11 cellular contexts compared by ENCODE assay signal in genomic region chr1:184860985-184861754, GRCh38.
DNase-seq lines count a peak whose midpoint lies in the region; ATAC-seq and TF ChIP-seq lines count a peak whose summit lies in the region.
"Had no signal": no experiment of that assay in that cellular context is flagged by ENCODE, and none has a peak within 500 bp of the region (broad histone marks: within the 10 kb centered on the region; RNA-seq: fewer than 3 reads in every experiment).

No MANE protein-coding gene starts in this region.

- peaks cover 25% of the 10 kb centered on the region for H3K4me1 ChIP-seq in psoas muscle
- H3K4me1 ChIP-seq in uterus = no peaks in the 10 kb centered on the region

- H3K27me3 ChIP-seq in psoas muscle (ENCODE audit: insufficient read depth in 3 of 3, low read length in 2 of 3) = no peaks in the 10 kb centered on the region
- no peaks in the 10 kb centered on the region for H3K27me3 ChIP-seq in uterus
- H3K27me3 ChIP-seq: ovary had no signal

- DNase-seq in DMS53 (lab: John Stamatoyannopoulos, UW) (peak; percentile 36), DMS53 treated with DMSO at 0.1 percent for 48 hours (lab: John Stamatoyannopoulos, UW; ENCODE audit: unreplicated experiment) (no peak), NCI-H526 (lab: John Stamatoyannopoulos, UW) (peak; percentile 43 to 88), psoas muscle (peak; percentile 46 to 85), uterus (no peak), EL (no peak), GOT3 (lab: John Stamatoyannopoulos, UW) (no peak)
- DNase-seq: activated CD8-positive, alpha-beta memory T cell treated with anti-CD3 and anti-CD28 coated beads, Interleukin-2, amount 50 U/mL, for 4 hours; ovary had no signal

- H3K36me3 ChIP-seq in psoas muscle (ENCODE audit: insufficient read depth in 1 of 2, low read depth in 1 of 2) (no peaks in the 10 kb centered on the region), uterus (no peaks in the 10 kb centered on the region)
- H3K36me3 ChIP-seq: ovary had no signal

- H3K9me3 ChIP-seq in psoas muscle (no peaks in the 10 kb centered on the region), uterus (no peaks in the 10 kb centered on the region)
- H3K9me3 ChIP-seq: ovary had no signal

- TF ChIP-seq CTCF in psoas muscle (IDR thresholded peaks at IDR 0.05) = no peak
- no peak for TF ChIP-seq CTCF in uterus (IDR thresholded peaks at IDR 0.05)

- peak; percentile 94 for ATAC-seq in HG02763 (IDR thresholded peaks at IDR 0.05; ENCODE audit: unreplicated experiment)
- peak; percentile 94 to 99 (median 98) for ATAC-seq in psoas muscle

- peak overlapping the region; percentile 77 for H3K27ac ChIP-seq in psoas muscle
- no peak overlapping the region for H3K27ac ChIP-seq in uterus
- H3K27ac ChIP-seq: 22Rv1, ovary had no signal

- intact Hi-C loops in psoas muscle (cut with DNase I) (no loop called here), uterus (cut with DNase I; ENCODE audit: low total_unique reads) (no loop called here)

- no peak for TF ChIP-seq POLR2A in uterus (IDR thresholded peaks at IDR 0.05)

- H3K4me3 ChIP-seq in psoas muscle (peak overlapping the region; percentile 17), uterus (no peak overlapping the region)
- H3K4me3 ChIP-seq: ovary had no signal

- 16 to 31% (median 25%) methylated on average over 2 of the region's 2 CpGs for WGBS in psoas muscle, 3 donors

Comparison
In these comparisons a context has a peak if more than half of its experiments do, and no peak if none do; other contexts are left out.
1. DNase-seq: peak in DMS53 (single experiment), NCI-H526 (2 of 2) and psoas muscle (2 of 2); none in DMS53 treated with DMSO at 0.1 percent for 48 hours (single experiment), uterus (0 of 2), EL (single experiment) and GOT3 (single experiment).